Comparison of ENCODE assay signal across 1 cellular context in the genomic region with DNA sequence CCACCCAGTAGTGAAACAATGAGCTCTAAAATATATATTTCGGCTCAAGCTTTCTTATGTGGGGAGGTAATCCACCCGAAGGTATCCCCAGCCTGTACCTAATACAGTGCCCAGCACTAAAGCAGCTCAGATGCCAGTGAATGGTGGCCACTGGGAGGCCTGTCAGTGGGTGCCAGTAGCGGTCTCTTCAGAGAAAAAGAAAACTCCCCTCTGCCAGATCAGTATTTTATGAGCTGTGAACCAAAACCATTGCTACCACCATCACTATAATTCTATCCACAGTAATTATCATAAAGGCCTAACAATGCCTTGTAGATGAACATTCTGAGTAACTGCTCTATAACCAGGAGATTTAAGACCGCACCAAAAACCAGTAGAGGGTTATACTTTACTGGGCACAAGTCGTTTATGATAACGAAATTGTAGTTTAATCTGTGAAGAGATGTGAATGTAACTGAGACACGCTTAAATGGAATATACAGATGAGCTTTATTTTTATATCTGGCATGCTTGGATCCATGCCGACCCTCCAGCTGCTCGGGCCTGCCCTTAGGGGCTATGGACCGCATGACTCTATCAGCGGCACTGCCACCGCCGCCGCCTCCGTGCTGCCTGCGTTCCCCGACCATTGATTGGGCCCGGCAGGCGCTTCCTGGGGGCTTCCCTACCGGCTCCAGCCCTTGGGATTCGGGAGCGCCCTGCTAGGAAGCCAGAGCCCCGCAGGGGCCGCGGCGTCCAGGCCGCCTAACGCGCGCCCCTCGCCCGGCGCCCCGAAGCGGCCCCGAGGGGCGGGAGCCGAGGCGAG.
TF ChIP-seq lines count a peak whose summit lies in the region.

No MANE protein-coding gene starts in this region.

TF ChIP-seq in HEK293, 187 proteins besides CTCF, POLR2A, EP300 and RAD21 (continued from another document):
- TF ChIP-seq ZNF169 (tag by site-specific recombination; IDR thresholded peaks at IDR 0.05) = no peak
- TF ChIP-seq, protein P1, sequence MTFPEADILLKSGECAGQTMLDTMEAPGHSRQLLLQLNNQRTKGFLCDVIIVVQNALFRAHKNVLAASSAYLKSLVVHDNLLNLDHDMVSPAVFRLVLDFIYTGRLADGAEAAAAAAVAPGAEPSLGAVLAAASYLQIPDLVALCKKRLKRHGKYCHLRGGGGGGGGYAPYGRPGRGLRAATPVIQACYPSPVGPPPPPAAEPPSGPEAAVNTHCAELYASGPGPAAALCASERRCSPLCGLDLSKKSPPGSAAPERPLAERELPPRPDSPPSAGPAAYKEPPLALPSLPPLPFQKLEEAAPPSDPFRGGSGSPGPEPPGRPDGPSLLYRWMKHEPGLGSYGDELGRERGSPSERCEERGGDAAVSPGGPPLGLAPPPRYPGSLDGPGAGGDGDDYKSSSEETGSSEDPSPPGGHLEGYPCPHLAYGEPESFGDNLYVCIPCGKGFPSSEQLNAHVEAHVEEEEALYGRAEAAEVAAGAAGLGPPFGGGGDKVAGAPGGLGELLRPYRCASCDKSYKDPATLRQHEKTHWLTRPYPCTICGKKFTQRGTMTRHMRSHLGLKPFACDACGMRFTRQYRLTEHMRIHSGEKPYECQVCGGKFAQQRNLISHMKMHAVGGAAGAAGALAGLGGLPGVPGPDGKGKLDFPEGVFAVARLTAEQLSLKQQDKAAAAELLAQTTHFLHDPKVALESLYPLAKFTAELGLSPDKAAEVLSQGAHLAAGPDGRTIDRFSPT (tag by site-specific recombination; IDR thresholded peaks at IDR 0.05) = peak; percentile 48; the same call in 1 of the 2 replicates
- 0 out of 2 replicates have a peak, but pooled peaks have one; percentile 38 for TF ChIP-seq ZBTB6 (tag by site-specific recombination; IDR thresholded peaks at IDR 0.05)
- TF ChIP-seq ZNF561 (tag by site-specific recombination; IDR thresholded peaks at IDR 0.05; ENCODE audit: borderline replicate concordance) = no peak
- peak; percentile 34; the same call in 1 of the 2 replicates for TF ChIP-seq ZBTB20 (tag by site-specific recombination; IDR thresholded peaks at IDR 0.05)
- peak; percentile 66; the same call in 1 of the 2 replicates for TF ChIP-seq OSR2 (tag by site-specific recombination; IDR thresholded peaks at IDR 0.05)
- TF ChIP-seq, protein P2, sequence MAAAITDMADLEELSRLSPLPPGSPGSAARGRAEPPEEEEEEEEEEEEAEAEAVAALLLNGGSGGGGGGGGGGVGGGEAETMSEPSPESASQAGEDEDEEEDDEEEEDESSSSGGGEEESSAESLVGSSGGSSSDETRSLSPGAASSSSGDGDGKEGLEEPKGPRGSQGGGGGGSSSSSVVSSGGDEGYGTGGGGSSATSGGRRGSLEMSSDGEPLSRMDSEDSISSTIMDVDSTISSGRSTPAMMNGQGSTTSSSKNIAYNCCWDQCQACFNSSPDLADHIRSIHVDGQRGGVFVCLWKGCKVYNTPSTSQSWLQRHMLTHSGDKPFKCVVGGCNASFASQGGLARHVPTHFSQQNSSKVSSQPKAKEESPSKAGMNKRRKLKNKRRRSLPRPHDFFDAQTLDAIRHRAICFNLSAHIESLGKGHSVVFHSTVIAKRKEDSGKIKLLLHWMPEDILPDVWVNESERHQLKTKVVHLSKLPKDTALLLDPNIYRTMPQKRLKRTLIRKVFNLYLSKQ (tag by site-specific recombination; IDR thresholded peaks at IDR 0.05; ENCODE audit: borderline replicate concordance) = no peak
- TF ChIP-seq ZNF692 (tag by site-specific recombination; IDR thresholded peaks at IDR 0.05) = peak; percentile 88
